ENCODE assay signal across 26 cellular contexts in the genomic region with DNA sequence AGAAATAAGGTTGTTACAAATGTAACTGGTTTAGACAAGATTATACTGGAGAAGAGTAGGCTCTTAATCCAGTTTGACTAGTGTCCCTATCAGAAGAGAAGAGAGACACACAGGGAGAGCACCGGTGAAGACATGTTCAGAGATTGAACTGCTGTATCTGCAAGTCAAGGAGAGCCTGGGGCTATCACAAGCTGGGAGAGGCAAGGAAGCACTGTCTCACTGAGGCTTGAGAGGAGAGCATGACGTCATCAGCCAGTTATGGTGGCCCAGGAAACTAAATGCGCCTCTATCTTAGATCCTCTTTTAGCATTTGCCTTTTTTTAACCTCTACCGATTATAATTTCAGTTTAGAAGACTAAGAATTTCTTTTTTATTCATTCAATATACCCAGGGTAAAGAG.
A peak's percentile ranks its signal among the peaks of the same experiment; 100 is the strongest.
DNase-seq lines count a peak whose midpoint lies in the region; ATAC-seq, FAIRE-seq and TF ChIP-seq lines count a peak whose summit lies in the region.
"Had no signal": no experiment of that assay in that cellular context is flagged by ENCODE, and none has a peak within 500 bp of the region (broad histone marks: within the 10 kb centered on the region; RNA-seq: fewer than 3 reads in every experiment).

No MANE protein-coding gene starts in this region.

- TF ChIP-seq EP300 in H1 (IDR thresholded peaks at IDR 0.05; ENCODE audit: borderline replicate concordance in 1 of 2, low read depth in 2 of 2, low read length in 2 of 2) = no peak

- H4K12ac ChIP-seq in trophoblast cell (ENCODE audit: low read depth, low read length) = no peak overlapping the region

- H2BK12ac ChIP-seq in H1 (ENCODE audit: low read depth, low read length) (no peak overlapping the region), trophoblast cell (ENCODE audit: low read length) (no peak overlapping the region)

- no peaks in the 10 kb centered on the region for H3K4me1 Mint-ChIP-seq in CD8-positive, alpha-beta memory T cell
- H3K4me1 Mint-ChIP-seq: activated CD8-positive, alpha-beta memory T cell treated with anti-CD3 and anti-CD28 coated beads, Interleukin-2, amount 10 ng/mL, durations not matched to agents 7 days and 5 days; nephron; stimulated activated memory B cell treated with anti-CD40 and anti-IgM and Interleukin-4, amounts not matched to agents 10 μg/mL and 1 μg/mL and 100 μg/mL, for 72 hours had no signal

- no peak for FAIRE-seq in H1 (lab: Jason Lieb, UNC)
- FAIRE-seq: GM18507, GM19239 had no signal

- H3K4ac ChIP-seq in H1 (replicated peaks; ENCODE audit: insufficient read length, low read depth, low read length) (no peak overlapping the region), trophoblast cell (ENCODE audit: low read depth, low read length) (no peak overlapping the region)

- H2BK15ac ChIP-seq in H1 (ENCODE audit: low read length) = no peak overlapping the region

- H3K4me3 ChIP-seq in H1 (ENCODE audit: extremely low read depth in 1 of 4, insufficient read depth in 2 of 4, low read depth in 3 of 4, low read length in 4 of 4) (no peak overlapping the region), trophoblast cell (ENCODE audit: low read depth, low read length) (no peak overlapping the region), brain microvascular endothelial cell (ENCODE audit: low read depth, low read length) (no peak overlapping the region)
- H3K4me3 ChIP-seq in CD8-positive, alpha-beta memory T cell (ENCODE audit: low read length) = no peak overlapping the region
- H3K4me3 ChIP-seq: esophagus muscularis mucosa, heart left ventricle, transverse colon had no signal

- H3K9ac ChIP-seq in H1 (replicated peaks in 1 of 4; ENCODE audit: extremely low read depth in 1 of 4, low read depth in 3 of 4, low read length in 3 of 4) (no peak overlapping the region), trophoblast cell (ENCODE audit: low read length) (no peak overlapping the region)

- H3K23ac ChIP-seq in H1 (ENCODE audit: insufficient read length) (no peak overlapping the region), trophoblast cell (ENCODE audit: low read length) (no peak overlapping the region)

- no peaks in the 10 kb centered on the region for H4K20me1 ChIP-seq in H1 (replicated peaks in 1 of 2; ENCODE audit: control insufficient read depth in 1 of 2, insufficient read depth in 2 of 2, low read length in 2 of 2)

- H3K23me2 ChIP-seq in H1 (ENCODE audit: low read depth, low read length) = no peaks in the 10 kb centered on the region

- H3K36me3 ChIP-seq in H1 (ENCODE audit: control insufficient read depth in 2 of 4, insufficient read depth in 4 of 4, low read length in 3 of 4) (no peaks in the 10 kb centered on the region), trophoblast cell (ENCODE audit: control insufficient read depth in 1 of 2, insufficient read depth in 2 of 2, low read length in 2 of 2) (no peaks in the 10 kb centered on the region), brain microvascular endothelial cell (replicated peaks) (no peaks in the 10 kb centered on the region)
- no peaks in the 10 kb centered on the region for H3K36me3 ChIP-seq in CD8-positive, alpha-beta memory T cell (ENCODE audit: insufficient read depth, low read length)
- H3K36me3 ChIP-seq: esophagus muscularis mucosa, heart left ventricle, transverse colon had no signal

- no peak overlapping the region for H4K5ac ChIP-seq in H1 (ENCODE audit: insufficient read length, low read depth, low read length)

- H2AK5ac ChIP-seq in H1 (ENCODE audit: low read depth, low read length) (no peak overlapping the region; the same call in 1 of the 2 replicates), trophoblast cell (ENCODE audit: low read length) (no peak overlapping the region)

- H2BK5ac ChIP-seq in H1 (ENCODE audit: low read depth, low read length) = no peak overlapping the region
- H2BK5ac ChIP-seq in trophoblast cell (ENCODE audit: low read depth, low read length, poor library complexity) = no peak overlapping the region

- H3K36me3 Mint-ChIP-seq in CD8-positive, alpha-beta memory T cell = no peaks in the 10 kb centered on the region
- H3K36me3 Mint-ChIP-seq: activated CD8-positive, alpha-beta memory T cell treated with anti-CD3 and anti-CD28 coated beads, Interleukin-2, amount 10 ng/mL, durations not matched to agents 7 days and 5 days; stimulated activated memory B cell treated with anti-CD40 and anti-IgM and Interleukin-4, amounts not matched to agents 10 μg/mL and 1 μg/mL and 100 μg/mL, for 72 hours had no signal

- H2AFZ ChIP-seq in H1 (ENCODE audit: low read length) = peak overlapping the region; percentile 94
- H2AFZ ChIP-seq in trophoblast cell (ENCODE audit: insufficient read depth, low read length, poor library complexity) = no peak overlapping the region

- H3K4me1 ChIP-seq in H1 (replicated peaks in 1 of 4; ENCODE audit: control insufficient read depth in 3 of 4, insufficient read depth in 4 of 4, low read length in 3 of 4) (no peaks in the 10 kb centered on the region), trophoblast cell (ENCODE audit: control insufficient read depth in 1 of 2, insufficient read depth in 2 of 2, low read length in 2 of 2) (no peaks in the 10 kb centered on the region)
- H3K4me1 ChIP-seq in CD8-positive, alpha-beta memory T cell (ENCODE audit: insufficient read depth, low read length) = no peaks in the 10 kb centered on the region
- H3K4me1 ChIP-seq: esophagus muscularis mucosa, heart left ventricle, transverse colon had no signal

- H3K9me3 ChIP-seq in H1 (ENCODE audit: insufficient read depth in 2 of 2, low read depth in 1 of 2, low read length in 1 of 2) = no peaks in the 10 kb centered on the region
- H3K9me3 ChIP-seq in trophoblast cell (ENCODE audit: insufficient read depth, low read depth, low read length) = no peaks in the 10 kb centered on the region
- H3K9me3 ChIP-seq in CD8-positive, alpha-beta memory T cell (ENCODE audit: low read length) = no peaks in the 10 kb centered on the region
- H3K9me3 ChIP-seq: esophagus muscularis mucosa, heart left ventricle, transverse colon had no signal

- CTCF ChIA-PET in H1 (lab: Charles Lee; ENCODE audit: partially characterized antibody) = no interaction called here
- CTCF ChIA-PET in CD8-positive, alpha-beta memory T cell (lab: Charles Lee) = no interaction called here

- H3K56ac ChIP-seq in H1 (replicated peaks; ENCODE audit: insufficient read length, low read depth, low read length) = no peak overlapping the region

- no peak overlapping the region for H3K27ac ChIP-seq in H1 (ENCODE audit: low read depth, low read length)
- no peak overlapping the region for H3K27ac ChIP-seq in trophoblast cell (ENCODE audit: low read depth, low read length)
- H3K27ac ChIP-seq in CD8-positive, alpha-beta memory T cell (ENCODE audit: low read depth, low read length) = no peak overlapping the region
- H3K27ac ChIP-seq in brain microvascular endothelial cell = no peak overlapping the region
- H3K27ac ChIP-seq: 22Rv1, C4-2B, esophagus muscularis mucosa, heart left ventricle, HL-60, transverse colon had no signal

- H4K91ac ChIP-seq in H1 (replicated peaks; ENCODE audit: insufficient read length, low read length) = no peak overlapping the region
- H4K91ac ChIP-seq in trophoblast cell (ENCODE audit: low read depth, low read length) = no peak overlapping the region

- peaks cover 0 to 10% (median 3%) of the 10 kb centered on the region in 5 donors for H3K9me3 Mint-ChIP-seq in CD8-positive, alpha-beta memory T cell
- H3K9me3 Mint-ChIP-seq: dendritic cell treated with granulocyte-macrophage colony-stimulating factor and Interleukin-4, amounts not matched to agents 40 ng/mL and 50 ng/mL, for 4 days; nephron; stimulated activated memory B cell treated with anti-CD40 and anti-IgM and Interleukin-4, amounts not matched to agents 10 μg/mL and 1 μg/mL and 100 μg/mL, for 72 hours had no signal

- POLR2A ChIA-PET in H1 (lab: Charles Lee; ENCODE audit: partially characterized antibody) = no interaction called here
- POLR2A ChIA-PET in CD8-positive, alpha-beta memory T cell (lab: Charles Lee) = no interaction called here

- H3K27me3 ChIP-seq in H1 (replicated peaks in 1 of 4; ENCODE audit: control insufficient read depth in 3 of 4, extremely low read depth in 1 of 4, insufficient read depth in 3 of 4, low read length in 3 of 4) = no peaks in the 10 kb centered on the region
- no peaks in the 10 kb centered on the region for H3K27me3 ChIP-seq in trophoblast cell (ENCODE audit: insufficient read depth, low read length)
- H3K27me3 ChIP-seq in CD8-positive, alpha-beta memory T cell (ENCODE audit: insufficient read depth, low read length, poor library complexity, severe bottlenecking) = no peaks in the 10 kb centered on the region
- no peaks in the 10 kb centered on the region for H3K27me3 ChIP-seq in brain microvascular endothelial cell (replicated peaks)
- H3K27me3 ChIP-seq: esophagus muscularis mucosa, heart left ventricle, transverse colon had no signal

- H2BK20ac ChIP-seq in H1 (ENCODE audit: low read length) = no peak overlapping the region

- no peak for TF ChIP-seq POLR2A in H1 (IDR thresholded peaks at IDR 0.05; ENCODE audit: control extremely low read depth in 1 of 2, low read depth in 2 of 2, low read length in 2 of 2)

- 81% methylated on average over 4 of the region's 4 CpGs; no CpG with 5 or more reads in 1 of the 2 experiments for WGBS in H1 (ENCODE audit: extremely low coverage in 1 of 2, insufficient coverage in 1 of 2, insufficient read length in 1 of 2, insufficient replicate concordance in 2 of 2, low coverage in 1 of 2, low lambda C conversion rate in 2 of 2, missing lambda C conversion rate in 1 of 2), 2 experiments
- no CpG with 5 or more reads among the region's 4 CpGs for WGBS in trophoblast cell (ENCODE audit: extremely low coverage, insufficient coverage, insufficient read length)

- H3K79me1 ChIP-seq in H1 (ENCODE audit: low read depth, low read length) = no peaks in the 10 kb centered on the region
- no peaks in the 10 kb centered on the region for H3K79me1 ChIP-seq in trophoblast cell (ENCODE audit: low read length)

- TF ChIP-seq CTCF in H1 (IDR thresholded peaks at IDR 0.05; ENCODE audit: control extremely low read depth in 1 of 3, insufficient read depth in 1 of 3, low read depth in 1 of 3, low read length in 3 of 3) = no peak
- no peak for TF ChIP-seq CTCF in brain microvascular endothelial cell (IDR thresholded peaks at IDR 0.05; ENCODE audit: low read depth, low read length, missing control alignments)

- ATAC-seq in HG02759 (IDR thresholded peaks at IDR 0.05; ENCODE audit: unreplicated experiment) = no peak
- ATAC-seq: activated CD4-positive, CD25-positive, alpha-beta regulatory T cell treated with anti-CD3 and anti-CD28 coated beads, Interleukin-2, amount 50 U/mL, for 24 hours; activated CD8-positive, alpha-beta memory T cell treated with anti-CD3 and anti-CD28 coated beads, Interleukin-2, amount 10 ng/mL, durations not matched to agents 7 days and 5 days; heart left ventricle; stimulated activated memory B cell treated with anti-CD40 and anti-IgM and Interleukin-4, amounts not matched to agents 10 μg/mL and 1 μg/mL and 100 μg/mL, for 72 hours had no signal

- no peak for TF ChIP-seq RAD21 in H1 (IDR thresholded peaks at IDR 0.05 in 1 of 2, conservative IDR thresholded peaks at IDR 0.05 in 1 of 2; ENCODE audit: low read depth in 2 of 2, low read length in 2 of 2)

- H2BK120ac ChIP-seq in H1 (replicated peaks; ENCODE audit: low read depth, low read length) = no peak overlapping the region
- H2BK120ac ChIP-seq in trophoblast cell (ENCODE audit: insufficient read depth, low read length, poor library complexity) = no peak overlapping the region

- peak overlapping the region in 1 of 7 donors; percentile 2 for H3K4me3 Mint-ChIP-seq in CD8-positive, alpha-beta memory T cell
- H3K4me3 Mint-ChIP-seq: activated CD8-positive, alpha-beta memory T cell treated with anti-CD3 and anti-CD28 coated beads, Interleukin-2, amount 10 ng/mL, durations not matched to agents 7 days and 5 days; dendritic cell treated with granulocyte-macrophage colony-stimulating factor and Interleukin-4, amounts not matched to agents 40 ng/mL and 50 ng/mL, for 4 days; nephron; stimulated activated memory B cell treated with anti-CD40 and anti-IgM and Interleukin-4, amounts not matched to agents 10 μg/mL and 1 μg/mL and 100 μg/mL, for 72 hours had no signal

- H3K79me2 ChIP-seq in H1 (ENCODE audit: control insufficient read depth in 1 of 2, insufficient read depth in 2 of 2, low read length in 2 of 2) = no peaks in the 10 kb centered on the region
- H3K79me2 ChIP-seq in trophoblast cell (ENCODE audit: control insufficient read depth, insufficient read depth, low read length, poor library complexity) = no peaks in the 10 kb centered on the region

- H3K27me3 Mint-ChIP-seq in CD8-positive, alpha-beta memory T cell = no peaks in the 10 kb centered on the region
- H3K27me3 Mint-ChIP-seq: activated CD8-positive, alpha-beta memory T cell treated with anti-CD3 and anti-CD28 coated beads, Interleukin-2, amount 10 ng/mL, durations not matched to agents 7 days and 5 days; dendritic cell treated with granulocyte-macrophage colony-stimulating factor and Interleukin-4, amounts not matched to agents 40 ng/mL and 50 ng/mL, for 4 days; stimulated activated memory B cell treated with anti-CD40 and anti-IgM and Interleukin-4, amounts not matched to agents 10 μg/mL and 1 μg/mL and 100 μg/mL, for 72 hours had no signal

- H3K4me2 ChIP-seq in H1 (ENCODE audit: insufficient read depth in 1 of 2, low read depth in 2 of 2, low read length in 2 of 2) (no peak overlapping the region), trophoblast cell (ENCODE audit: low read length) (no peak overlapping the region)

- H3K14ac ChIP-seq in H1 (ENCODE audit: insufficient read length) (no peak overlapping the region), trophoblast cell (ENCODE audit: low read length) (no peak overlapping the region)

- no peak overlapping the region for H3K18ac ChIP-seq in H1 (ENCODE audit: extremely low read depth, low read length)
- H3K18ac ChIP-seq in trophoblast cell (ENCODE audit: low read length) = no peak overlapping the region

- DNase-seq in DMS53 (lab: John Stamatoyannopoulos, UW) (peak; percentile 1), DMS53 treated with DMSO at 0.1 percent for 48 hours (lab: John Stamatoyannopoulos, UW; ENCODE audit: unreplicated experiment) (no peak), NCI-H82 treated with DMSO at 0.1 percent for 48 hours (lab: John Stamatoyannopoulos, UW; ENCODE audit: unreplicated experiment) (peak; percentile 9), H1 (ENCODE audit: low read depth in 1 of 2, low spot score in 2 of 2) (peak in 1 of 2 experiments; percentile 7), trophoblast cell (peak; percentile 16 to 67), brain microvascular endothelial cell (no peak)
- DNase-seq in CD8-positive, alpha-beta memory T cell = no peak
- DNase-seq: activated CD4-positive, alpha-beta T cell treated with anti-CD3 and anti-CD28 coated beads, Interleukin-2, amount 50 U/mL, for 4 hours; activated CD8-positive, alpha-beta memory T cell treated with anti-CD3 and anti-CD28 coated beads, Interleukin-2, amount 10 ng/mL, durations not matched to agents 7 days and 5 days; activated T-cell treated with anti-CD3 and anti-CD28 coated beads, Interleukin-2, amount 50 U/mL, for 48 hours; DND-41; foreskin fibroblast; heart left ventricle; RPMI8226; transverse colon had no signal

- in situ Hi-C loops in brain microvascular endothelial cell (cut with HindIII; ENCODE audit: low pct_ligation_motif_present, low sequenced_read_pairs) = no loop called here

- H3K27ac Mint-ChIP-seq in CD8-positive, alpha-beta memory T cell = no peak overlapping the region
- H3K27ac Mint-ChIP-seq: activated CD8-positive, alpha-beta memory T cell treated with anti-CD3 and anti-CD28 coated beads, Interleukin-2, amount 10 ng/mL, durations not matched to agents 7 days and 5 days; dendritic cell treated with granulocyte-macrophage colony-stimulating factor and Interleukin-4, amounts not matched to agents 40 ng/mL and 50 ng/mL, for 4 days; nephron; stimulated activated memory B cell treated with anti-CD40 and anti-IgM and Interleukin-4, amounts not matched to agents 10 μg/mL and 1 μg/mL and 100 μg/mL, for 72 hours had no signal

- H4K8ac ChIP-seq in H1 (ENCODE audit: extremely low read depth, insufficient read depth, low read length) = no peak overlapping the region
- H4K8ac ChIP-seq in trophoblast cell (ENCODE audit: low read depth, low read length) = no peak overlapping the region

Comparison
In these comparisons a context has a peak if more than half of its experiments do, and no peak if none do; other contexts are left out.
1. DNase-seq: peak in DMS53 (single experiment), NCI-H82 treated with DMSO at 0.1 percent for 48 hours (single experiment) and trophoblast cell (2 of 2); none in DMS53 treated with DMSO at 0.1 percent for 48 hours (single experiment), CD8-positive, alpha-beta memory T cell (0 of 5) and brain microvascular endothelial cell (single experiment).